18 cellular contexts compared by ENCODE assay signal in genomic region chr12:112812598-112813406, GRCh38. TPM values are rescaled to one million over a fixed set of nuclear protein-coding genes. Genes with fewer than 3 reads are reported as not detected.
"Had no signal": no experiment of that assay in that cellular context is flagged by ENCODE, and none has a peak within 500 bp of the region (broad histone marks: within the 10 kb centered on the region; RNA-seq: fewer than 3 reads in every experiment).

No MANE protein-coding gene starts in this region.

- H3K36me3 ChIP-seq: ascending aorta, esophagus muscularis mucosa, ovary, stomach, upper lobe of left lung had no signal

- FAIRE-seq: colon had no signal

- DNase-seq: activated CD4-positive, alpha-beta T cell treated with anti-CD3 and anti-CD28 coated beads for 1 hour; activated CD4-positive, alpha-beta T cell treated with anti-CD3 and anti-CD28 coated beads, Interleukin-2, amount 50 U/mL, for 4 hours; activated naive CD4-positive, alpha-beta T cell treated with anti-CD3 and anti-CD28 coated beads for 36 hours; activated naive CD8-positive, alpha-beta T cell treated with anti-CD3 and anti-CD28 coated beads, Interleukin-2, amount 50 U/mL, for 24 hours; activated T-cell treated with anti-CD3 and anti-CD28 coated beads for 4 hours; glutamatergic neuron; hypothalamus; kidney glomerular epithelial cell; ovary; stimulated activated CD4-positive, alpha-beta T cell treated with anti-CD3 and anti-CD28 coated beads, Interleukin-1b, Interleukin-23, amount 100 ng/mL, for 48 hours; stomach; T1000; testis; upper lobe of left lung had no signal

- H3K27me3 ChIP-seq: ascending aorta, ovary, testis, upper lobe of left lung had no signal

- H3K27ac ChIP-seq: ascending aorta, esophagus muscularis mucosa, ovary, stomach, testis, upper lobe of left lung had no signal

- H3K9me3 ChIP-seq: ascending aorta, esophagus muscularis mucosa, ovary, stomach, testis, upper lobe of left lung had no signal

- ATAC-seq: activated naive CD8-positive, alpha-beta T cell treated with anti-CD3 and anti-CD28 coated beads, Interleukin-2, amount 50 U/mL, for 24 hours had no signal

- H3K4me3 ChIP-seq: ascending aorta, esophagus muscularis mucosa, ovary, stomach, testis, upper lobe of left lung had no signal

- H3K4me1 ChIP-seq: ascending aorta, esophagus muscularis mucosa, stomach, testis, upper lobe of left lung had no signal

RNA-seq across cellular contexts. Expression of gene RPH3A, which starts 21.3 kb away (rescaled TPM):
- total RNA-seq: activated naive CD4-positive, alpha-beta T cell treated with anti-CD3 and anti-CD28 coated beads for 36 hours; ascending aorta; lower leg skin; ovary; stomach had no signal
- polyA plus RNA-seq: stomach had no signal
